31 cellular contexts compared by ENCODE assay signal in genomic region chr7:92576296-92576695, GRCh38.
"Had no signal": no experiment of that assay in that cellular context is flagged by ENCODE, and none has a peak within 500 bp of the region (broad histone marks: within the 10 kb centered on the region; RNA-seq: fewer than 3 reads in every experiment).

No MANE protein-coding gene starts in this region.

- H3K4me3 ChIP-seq: ascending aorta, cardiac muscle cell, colonic mucosa, Peyer's patch, SJSA1 had no signal

- DNase-seq: activated CD4-positive, alpha-beta memory T cell treated with anti-CD3 and anti-CD28 coated beads for 36 hours; activated CD4-positive, alpha-beta T cell treated with anti-CD3 and anti-CD28 coated beads, Interleukin-2, amount 50 U/mL, for 1 hour; activated effector memory CD4-positive, alpha-beta T cell treated with anti-CD3 and anti-CD28 coated beads, Interleukin-2, amount 50 U/mL, for 16 hours; activated naive CD4-positive, alpha-beta T cell; activated naive CD4-positive, alpha-beta T cell treated with anti-CD3 and anti-CD28 coated beads, Interleukin-2, amount 50 U/mL, for 16 hours; activated naive CD8-positive, alpha-beta T cell treated with anti-CD3 and anti-CD28 coated beads for 36 hours; activated T-cell treated with anti-CD3 and anti-CD28 coated beads, Interleukin-2, amount 50 U/mL, for 48 hours; amniotic stem cell; colonic mucosa; NCI-H1105; NCI-H1417 treated with DMSO at 0.1 percent for 48 hours; NCI-H187 treated with DMSO at 0.1 percent for 48 hours; NCI-H2081; NCI-H2171 treated with DMSO at 0.1 percent for 48 hours; NCI-H2227 treated with DMSO at 0.1 percent for 48 hours; NCI-H446; NCI-H510A treated with DMSO at 0.1 percent for 48 hours; NCI-H526 treated with DMSO at 0.1 percent for 48 hours; NCI-H774; PC-3; Peyer's patch; RPMI8226; SHP77 treated with DMSO at 0.1 percent for 48 hours; SK-N-SH had no signal

- ATAC-seq: activated T-helper 17 cell treated with anti-CD3 and anti-CD28 coated beads, Interleukin-2, amount 50 U/mL, for 72 hours; PC-3 had no signal

- H3K27ac ChIP-seq: ascending aorta, cardiac muscle cell, colonic mucosa, Peyer's patch, SJSA1 had no signal

- H3K27ac Mint-ChIP-seq: activated CD4-positive, alpha-beta memory T cell treated with anti-CD3 and anti-CD28 coated beads for 36 hours; activated naive CD8-positive, alpha-beta T cell treated with anti-CD3 and anti-CD28 coated beads for 36 hours; activated T-helper 17 cell treated with anti-CD3 and anti-CD28 coated beads, Interleukin-2, amount 50 U/mL, for 72 hours; T-helper 1 cell treated with Interleukin-12 subunit alpha and Interleukin-12 subunit beta and Interleukin-4 antibody, amounts not matched to agents 30 μg/mL and 1 μg/mL, for 36 hours; T-helper 2 cell treated with Interferon-gamma antibody and Interleukin-4, amounts not matched to agents 5 μg/mL and 100 μg/mL, for 36 hours had no signal

- H3K4me1 ChIP-seq: ascending aorta, colonic mucosa, Peyer's patch, SJSA1 had no signal

- H3K4me3 Mint-ChIP-seq: activated CD4-positive, alpha-beta memory T cell treated with anti-CD3 and anti-CD28 coated beads for 36 hours; activated naive CD8-positive, alpha-beta T cell treated with anti-CD3 and anti-CD28 coated beads for 36 hours; activated T-helper 17 cell treated with anti-CD3 and anti-CD28 coated beads, Interleukin-2, amount 50 U/mL, for 72 hours; central memory CD8-positive, alpha-beta T cell; T-helper 1 cell treated with Interleukin-12 subunit alpha and Interleukin-12 subunit beta and Interleukin-4 antibody, amounts not matched to agents 30 μg/mL and 1 μg/mL, for 36 hours; T-helper 2 cell treated with Interferon-gamma antibody and Interleukin-4, amounts not matched to agents 5 μg/mL and 100 μg/mL, for 36 hours had no signal

- H3K9me3 Mint-ChIP-seq: activated CD4-positive, alpha-beta memory T cell treated with anti-CD3 and anti-CD28 coated beads for 36 hours; activated naive CD8-positive, alpha-beta T cell treated with anti-CD3 and anti-CD28 coated beads for 36 hours; activated T-helper 17 cell treated with anti-CD3 and anti-CD28 coated beads, Interleukin-2, amount 50 U/mL, for 72 hours; central memory CD8-positive, alpha-beta T cell; T-helper 1 cell treated with Interleukin-12 subunit alpha and Interleukin-12 subunit beta and Interleukin-4 antibody, amounts not matched to agents 30 μg/mL and 1 μg/mL, for 36 hours; T-helper 2 cell treated with Interferon-gamma antibody and Interleukin-4, amounts not matched to agents 5 μg/mL and 100 μg/mL, for 36 hours had no signal

- H3K27me3 Mint-ChIP-seq: activated CD4-positive, alpha-beta memory T cell treated with anti-CD3 and anti-CD28 coated beads for 36 hours; activated naive CD8-positive, alpha-beta T cell treated with anti-CD3 and anti-CD28 coated beads for 36 hours; activated T-helper 17 cell treated with anti-CD3 and anti-CD28 coated beads, Interleukin-2, amount 50 U/mL, for 72 hours; central memory CD8-positive, alpha-beta T cell had no signal

- H3K27me3 ChIP-seq: ascending aorta, cardiac muscle cell, colonic mucosa, Peyer's patch, SJSA1 had no signal

- H3K9me3 ChIP-seq: ascending aorta, colonic mucosa, Peyer's patch, SJSA1, SK-N-SH had no signal
